In genomic region chr17:28613916-28614315, GRCh38 we compare ENCODE assay signal across 10 cellular contexts. TPM values are rescaled to one million over a fixed set of nuclear protein-coding genes. Genes with fewer than 3 reads are reported as not detected.
A peak's percentile ranks its signal among the peaks of the same experiment; 100 is the strongest.
DNase-seq lines count a peak whose midpoint lies in the region; ATAC-seq and TF ChIP-seq lines count a peak whose summit lies in the region.
"Had no signal": no experiment of that assay in that cellular context is flagged by ENCODE, and none has a peak within 500 bp of the region (broad histone marks: within the 10 kb centered on the region; RNA-seq: fewer than 3 reads in every experiment).

TSS of gene RSKR (minus strand) at chr17:28614185. CDS start at chr17:28614161, 24 bp downstream.

- no peaks in the 10 kb centered on the region for H3K9me3 Mint-ChIP-seq in effector memory CD8-positive, alpha-beta T cell

- H3K27me3 ChIP-seq in PC-9 (ENCODE audit: insufficient read depth, low read depth) (no peaks in the 10 kb centered on the region), neuronal stem cell (ENCODE audit: control insufficient read depth in 3 of 3, insufficient read depth in 3 of 3, low read depth in 1 of 3, low read length in 3 of 3) (no peaks in the 10 kb centered on the region)

- H3K27ac Mint-ChIP-seq in effector memory CD8-positive, alpha-beta T cell, result peak within 1 kb of the TSS; percentile 19 to 74

- peaks cover 5 to 9% of the 10 kb centered on the region in 2 donors for H3K4me1 Mint-ChIP-seq in effector memory CD8-positive, alpha-beta T cell (ENCODE audit: low read depth in 2 of 2)

- H2AFZ ChIP-seq in PC-9 (no peak within 1 kb of the TSS), neuronal stem cell (ENCODE audit: low read length) (no peak within 1 kb of the TSS)
- H2AFZ ChIP-seq: parathyroid adenoma had no signal

- peak within 1 kb of the TSS; percentile 47 for H3K9ac ChIP-seq in neuronal stem cell (ENCODE audit: low read depth, low read length, poor library complexity)
- H3K9ac ChIP-seq: parathyroid adenoma had no signal

- no peak within 1 kb of the TSS for H2AK5ac ChIP-seq in neuronal stem cell (ENCODE audit: low read depth, low read length)

- H3K4ac ChIP-seq in neuronal stem cell (ENCODE audit: low read length), result no peak within 1 kb of the TSS

- no peak within 1 kb of the TSS for H2BK15ac ChIP-seq in neuronal stem cell (ENCODE audit: low read length)

- POLR2A ChIA-PET in PC-9 (lab: Charles Lee; ENCODE audit: unreplicated experiment), result interaction anchor here (0.5 kb wide), 1 partner anchor 32 kb away, joined by 4 read pairs; no protein-coding TSS in a partner anchor

- BruUV-seq in PC-9 (replicated peaks; lab: Mats Ljungman, UMichigan), result no TSS peak

- intact Hi-C loops in PC-9 (cut with micrococcal nuclease; ENCODE audit: unreplicated experiment), result loop anchor here (1.0 to 2.0 kb wide), 2 partner anchors 65 to 120 kb away; no protein-coding TSS in a partner anchor

- H3K79me2 ChIP-seq in PC-9 (ENCODE audit: low read depth), result no peaks in the 10 kb centered on the region
- H3K79me2 ChIP-seq: parathyroid adenoma had no signal

- H3K4me3 Mint-ChIP-seq in effector memory CD8-positive, alpha-beta T cell, result no peak within 1 kb of the TSS

- no peak within 1 kb of the TSS for H4K8ac ChIP-seq in neuronal stem cell (ENCODE audit: low read depth, low read length)

- H4K91ac ChIP-seq in neuronal stem cell (ENCODE audit: low read depth, low read length, poor library complexity), result no peak within 1 kb of the TSS

- ATAC-seq in effector memory CD8-positive, alpha-beta T cell (replicated peaks), result no peak
- no peak for ATAC-seq in HG03521 (IDR thresholded peaks at IDR 0.05; ENCODE audit: unreplicated experiment)

- no peak within 1 kb of the TSS for H2BK5ac ChIP-seq in neuronal stem cell (ENCODE audit: low read length)

- H3F3A ChIP-seq in PC-9 (ENCODE audit: insufficient read depth, low read depth), result peaks cover 4% of the 10 kb centered on the region

- H3K27ac ChIP-seq in PC-9 (no peak within 1 kb of the TSS), neuronal stem cell (replicated peaks; ENCODE audit: low read length) (no peak within 1 kb of the TSS)
- H3K27ac ChIP-seq: parathyroid adenoma, VCaP had no signal

- no peak within 1 kb of the TSS for H3K23ac ChIP-seq in neuronal stem cell (ENCODE audit: low read depth, low read length, poor library complexity)

- H3K4me2 ChIP-seq in PC-9 (no peak within 1 kb of the TSS), neuronal stem cell (ENCODE audit: insufficient read depth, low read length, poor library complexity, severe bottlenecking) (no peak within 1 kb of the TSS)

- H3K36me3 Mint-ChIP-seq in effector memory CD8-positive, alpha-beta T cell (ENCODE audit: insufficient read depth), result peaks cover 43% of the 10 kb centered on the region

- no peak within 1 kb of the TSS for H3K14ac ChIP-seq in neuronal stem cell (ENCODE audit: low read length)

- H3K27me3 Mint-ChIP-seq in effector memory CD8-positive, alpha-beta T cell, result no peaks in the 10 kb centered on the region

- H2BK12ac ChIP-seq in neuronal stem cell (ENCODE audit: low read length), result no peak within 1 kb of the TSS

- no peak within 1 kb of the TSS for H2BK120ac ChIP-seq in neuronal stem cell (ENCODE audit: low read depth, low read length)

- no CpG with 5 or more reads among the region's 5 CpGs for WGBS in neuronal stem cell (ENCODE audit: extremely low coverage in 2 of 2, insufficient read length in 2 of 2, insufficient replicate concordance in 1 of 2), 2 donors

- H3K36me3 ChIP-seq in PC-9 (ENCODE audit: low read depth) (peaks cover 16% of the 10 kb centered on the region), neuronal stem cell (replicated peaks in 1 of 2; ENCODE audit: control insufficient read depth in 2 of 2, insufficient read depth in 2 of 2, low read length in 2 of 2) (peaks cover 56 to 99% of the 10 kb centered on the region in 2 donors)

- H3K4me1 ChIP-seq in PC-9 (replicated peaks; ENCODE audit: insufficient read depth) (no peaks in the 10 kb centered on the region), neuronal stem cell (ENCODE audit: control insufficient read depth in 2 of 2, insufficient read depth in 1 of 2, low read depth in 1 of 2, low read length in 2 of 2) (peaks cover 2 to 5% of the 10 kb centered on the region in 2 donors)
- H3K4me1 ChIP-seq: parathyroid adenoma had no signal

- H4K20me1 ChIP-seq in PC-9 (ENCODE audit: insufficient read depth), result no peaks in the 10 kb centered on the region

- H3K4me3 ChIP-seq in PC-9 (no peak within 1 kb of the TSS), neuronal stem cell (ENCODE audit: low read length in 2 of 2) (no peak within 1 kb of the TSS)

- no peak for DNase-seq in Daoy (ENCODE audit: low read depth)
- no peak for DNase-seq in PC-9
- DNase-seq in effector memory CD8-positive, alpha-beta T cell, result no peak
- no peak for DNase-seq in neuronal stem cell (ENCODE audit: low spot score)
- DNase-seq in GF-D8 (lab: John Stamatoyannopoulos, UW), result no peak
- DNase-seq in NCI-H1417 treated with DMSO at 0.1 percent for 48 hours (lab: John Stamatoyannopoulos, UW), result no peak
- no peak for DNase-seq in NCI-H2196 treated with DMSO at 0.1 percent for 48 hours (lab: John Stamatoyannopoulos, UW; ENCODE audit: unreplicated experiment)

- no peaks in the 10 kb centered on the region for H3K9me3 ChIP-seq in PC-9 (ENCODE audit: insufficient read depth, low read depth)
- no peaks in the 10 kb centered on the region for H3K9me3 ChIP-seq in neuronal stem cell (replicated peaks in 1 of 2; ENCODE audit: control insufficient read depth in 2 of 2, insufficient read depth in 1 of 2, low read depth in 1 of 2, low read length in 2 of 2)

- CTCF ChIA-PET in PC-9 (lab: Charles Lee), result no interaction called here

- no peak within 1 kb of the TSS for H3K18ac ChIP-seq in neuronal stem cell (ENCODE audit: low read length)

- no peaks in the 10 kb centered on the region for H3K9me2 ChIP-seq in PC-9 (ENCODE audit: insufficient read depth)

- no peaks in the 10 kb centered on the region for H3K79me1 ChIP-seq in neuronal stem cell (ENCODE audit: low read depth, low read length)

- TF ChIP-seq CTCF in PC-9 (conservative IDR thresholded peaks at IDR 0.05), result no peak

RNA-seq across cellular contexts. Expression of gene RSKR, which starts in this region (rescaled TPM):
- total RNA-seq in Daoy (2014; rRNA removed; shearing (Covaris generic)), result 9.1 and 11.4 TPM in 2 replicates
- 21.7 and 25.8 TPM in 2 replicates for total RNA-seq in PC-9 (2021)
- 11.9 TPM for polyA plus RNA-seq in neuronal stem cell (2013, experiment 1 of 2)
- 12.1 TPM for polyA plus RNA-seq in neuronal stem cell (2013, experiment 2 of 2)
